ENCODE assay signal across 19 cellular contexts in genomic region chr9:129247285-129248153, GRCh38.
DNase-seq lines count a peak whose midpoint lies in the region; FAIRE-seq and TF ChIP-seq lines count a peak whose summit lies in the region.
"Had no signal": no experiment of that assay in that cellular context is flagged by ENCODE, and none has a peak within 500 bp of the region (broad histone marks: within the 10 kb centered on the region; RNA-seq: fewer than 3 reads in every experiment).

No MANE protein-coding gene starts in this region.

- no peak overlapping the region for H3K27ac ChIP-seq in kidney (ENCODE audit: low read depth in 2 of 2, low read length in 2 of 2)

- H3K4me3 ChIP-seq in BE2C (ENCODE audit: low read depth, low read length) = no peak overlapping the region
- H3K4me3 ChIP-seq in kidney (ENCODE audit: low read length in 2 of 2) = no peak overlapping the region

- TF ChIP-seq CTCF in BE2C (IDR thresholded peaks at IDR 0.05; ENCODE audit: low read depth, low read length) = no peak
- TF ChIP-seq CTCF in kidney (IDR thresholded peaks at IDR 0.05; ENCODE audit: borderline replicate concordance, extremely low read depth, insufficient read depth) = no peak

- H3K27me3 ChIP-seq in BE2C = no peaks in the 10 kb centered on the region

- H3K9me3 ChIP-seq in BE2C (no peaks in the 10 kb centered on the region; the same call in 1 of the 2 replicates), kidney (ENCODE audit: control insufficient read depth in 1 of 2, low read length in 2 of 2) (no peaks in the 10 kb centered on the region)

- no peak for FAIRE-seq in kidney (lab: Jason Lieb, UNC)
- FAIRE-seq: GM12891, GM19239 had no signal

- H3K9ac ChIP-seq in kidney (ENCODE audit: low read length in 2 of 2) = no peak overlapping the region

- intact Hi-C loops in kidney (cut with DNase I) = no loop called here
- intact Hi-C loops in posterior vena cava (cut with DNase I) = no loop called here

- H3K4me1 ChIP-seq in BE2C = no peaks in the 10 kb centered on the region
- H3K4me1 ChIP-seq in kidney (ENCODE audit: control insufficient read depth in 1 of 2, insufficient read depth in 1 of 2, low read depth in 1 of 2, low read length in 2 of 2) = no peaks in the 10 kb centered on the region

- H3K36me3 ChIP-seq in BE2C = no peaks in the 10 kb centered on the region
- H3K36me3 ChIP-seq in kidney (ENCODE audit: control insufficient read depth in 1 of 2, insufficient read depth in 2 of 2, low read length in 2 of 2) = no peaks in the 10 kb centered on the region

- DNase-seq in activated effector memory CD4-positive, alpha-beta T cell treated with anti-CD3 and anti-CD28 coated beads, Interleukin-2, amount 50 U/mL, for 16 hours = peak; percentile 47
- DNase-seq in activated effector memory CD4-positive, alpha-beta T cell treated with Interleukin-2 at 50 U/mL for 16 hours = no peak
- peak; percentile 2 for DNase-seq in BE2C
- peak; percentile 60 for DNase-seq in kidney
- DNase-seq in posterior vena cava (ENCODE audit: low spot score) = peak; percentile 70
- DNase-seq in activated T-cell treated with anti-CD3 and anti-CD28 coated beads, Interleukin-2, amount 50 U/mL, for 1 hour = no peak
- no peak for DNase-seq in NAMALWA (ENCODE audit: low spot score)
- DNase-seq in occipital lobe (lab: John Stamatoyannopoulos, UW) = no peak
- DNase-seq: 8988T; DMS53; H9; NCI-H1105; NCI-H1694; NCI-H2081 treated with DMSO at 0.1 percent for 48 hours; NCI-H748 treated with DMSO at 0.1 percent for 48 hours; NK-92 treated with Interleukin-12 subunit alpha and Interleukin-12 subunit beta, amount 100 ng/mL, for 24 hours; SHP77 treated with DMSO at 0.1 percent for 48 hours had no signal

Comparison
In these comparisons a context has a peak if more than half of its experiments do, and no peak if none do; other contexts are left out.
1. DNase-seq: peak in activated effector memory CD4-positive, alpha-beta T cell treated with anti-CD3 and anti-CD28 coated beads, Interleukin-2, amount 50 U/mL, for 16 hours (single experiment), BE2C (single experiment), kidney (single experiment) and posterior vena cava (single experiment); none in activated effector memory CD4-positive, alpha-beta T cell treated with Interleukin-2 at 50 U/mL for 16 hours (single experiment), activated T-cell treated with anti-CD3 and anti-CD28 coated beads, Interleukin-2, amount 50 U/mL, for 1 hour (single experiment), NAMALWA (single experiment) and occipital lobe (single experiment).